Comparison of ENCODE assay signal across 18 cellular contexts in the genomic region with DNA sequence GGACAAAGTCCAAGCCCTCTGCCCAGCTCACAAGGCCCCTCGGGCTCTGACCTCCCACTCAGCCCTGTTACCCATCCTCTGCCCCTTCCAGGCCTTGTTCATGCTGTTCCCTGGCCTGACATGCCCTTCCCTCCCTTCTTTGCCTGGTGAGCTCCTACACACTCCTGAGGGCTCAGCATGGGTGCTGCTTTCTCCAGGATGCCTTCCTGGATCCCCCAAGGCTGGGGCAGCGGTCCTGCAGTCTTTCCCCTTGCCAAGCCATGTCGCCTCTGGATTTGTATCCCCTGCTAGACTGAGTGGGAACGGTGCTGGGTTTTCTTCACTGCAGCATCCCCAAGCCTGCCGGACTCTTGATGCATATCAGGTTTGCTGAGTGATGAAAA. TPM values are rescaled to one million over a fixed set of nuclear protein-coding genes. Genes with fewer than 3 reads are reported as not detected.
DNase-seq lines count a peak whose midpoint lies in the region; ATAC-seq and TF ChIP-seq lines count a peak whose summit lies in the region.
"Had no signal": no experiment of that assay in that cellular context is flagged by ENCODE, and none has a peak within 500 bp of the region (broad histone marks: within the 10 kb centered on the region; RNA-seq: fewer than 3 reads in every experiment).

No MANE protein-coding gene starts in this region.

- H3K79me1 ChIP-seq in mesenchymal stem cell (replicated peaks; ENCODE audit: low read length, poor library complexity, severe bottlenecking) = no peaks in the 10 kb centered on the region

- no peak overlapping the region for H3K27ac Mint-ChIP-seq in activated CD8-positive, alpha-beta memory T cell treated with anti-CD3 and anti-CD28 coated beads, Interleukin-2, amount 10 ng/mL, durations not matched to agents 7 days and 5 days
- H3K27ac Mint-ChIP-seq in chondrocyte (ENCODE audit: unreplicated experiment) = no peak overlapping the region
- H3K27ac Mint-ChIP-seq: CD14-positive monocyte; CD4-positive, alpha-beta T cell; GM23338; HFFc6 had no signal

- H3K4me2 ChIP-seq in mesenchymal stem cell (ENCODE audit: low read length, poor library complexity, severe bottlenecking) = no peak overlapping the region
- H3K4me2 ChIP-seq: A549, GM23338 had no signal

- ATAC-seq in activated CD8-positive, alpha-beta memory T cell treated with anti-CD3 and anti-CD28 coated beads, Interleukin-2, amount 10 ng/mL, durations not matched to agents 7 days and 5 days = peak; percentile 16
- ATAC-seq in HG03521 (IDR thresholded peaks at IDR 0.05; ENCODE audit: unreplicated experiment) (no peak), GM21576 (IDR thresholded peaks at IDR 0.05; ENCODE audit: unreplicated experiment) (no peak)

- H3K4me3 ChIP-seq in mesenchymal stem cell (ENCODE audit: insufficient read depth in 1 of 2, low read depth in 1 of 2, low read length in 2 of 2) = no peak overlapping the region
- H3K4me3 ChIP-seq: A549; BLaER1 treated with 17β-estradiol and CSF1 and Interleukin-3, amounts not matched to agents 10 nM and 100 nM; GM12878; GM23338; HAP-1 had no signal

- no peak overlapping the region for H3K4ac ChIP-seq in mesenchymal stem cell (ENCODE audit: low read depth in 1 of 2, low read length in 2 of 2)

- H3K9me3 Mint-ChIP-seq in activated CD8-positive, alpha-beta memory T cell treated with anti-CD3 and anti-CD28 coated beads, Interleukin-2, amount 10 ng/mL, durations not matched to agents 7 days and 5 days (ENCODE audit: low read depth) = no peaks in the 10 kb centered on the region
- no peaks in the 10 kb centered on the region for H3K9me3 Mint-ChIP-seq in chondrocyte (ENCODE audit: low read depth)
- H3K9me3 Mint-ChIP-seq: CD14-positive monocyte; CD4-positive, alpha-beta T cell; CD8-positive, alpha-beta memory T cell; GM23338; HFFc6 had no signal

- no peak for DNase-seq in activated CD8-positive, alpha-beta memory T cell treated with anti-CD3 and anti-CD28 coated beads, Interleukin-2, amount 10 ng/mL, durations not matched to agents 7 days and 5 days
- DNase-seq in activated CD8-positive, alpha-beta memory T cell treated with anti-CD3 and anti-CD28 coated beads, Interleukin-2, amount 50 U/mL, for 48 hours = no peak
- DNase-seq in chondrocyte (ENCODE audit: low spot score) = peak; percentile 49
- no peak for DNase-seq in mesenchymal stem cell
- no peak for DNase-seq in activated naive CD4-positive, alpha-beta T cell (lab: John Stamatoyannopoulos, UW)
- DNase-seq: DMS79 had no signal

- no peak overlapping the region for H3K9ac ChIP-seq in mesenchymal stem cell (ENCODE audit: low read length)
- H3K9ac ChIP-seq: BLaER1 treated with 17β-estradiol and CSF1 and Interleukin-3, amounts not matched to agents 10 nM and 100 nM had no signal

- H2BK15ac ChIP-seq in mesenchymal stem cell (ENCODE audit: low read depth, poor library complexity, severe bottlenecking) = no peak overlapping the region

- WGBS in mesenchymal stem cell = 66% methylated on average over 5 of the region's 5 CpGs

- no peak overlapping the region for H3K4me3 Mint-ChIP-seq in activated CD8-positive, alpha-beta memory T cell treated with anti-CD3 and anti-CD28 coated beads, Interleukin-2, amount 10 ng/mL, durations not matched to agents 7 days and 5 days
- no peak overlapping the region for H3K4me3 Mint-ChIP-seq in chondrocyte (ENCODE audit: unreplicated experiment)
- H3K4me3 Mint-ChIP-seq: CD14-positive monocyte; CD4-positive, alpha-beta T cell; CD8-positive, alpha-beta memory T cell; GM23338; HFFc6 had no signal

- no peaks in the 10 kb centered on the region for H3K36me3 ChIP-seq in mesenchymal stem cell (ENCODE audit: control insufficient read depth in 1 of 2, insufficient read depth in 2 of 2, low read depth in 1 of 2, low read length in 2 of 2)
- H3K36me3 ChIP-seq: BE2C; BLaER1 treated with 17β-estradiol and CSF1 and Interleukin-3, amounts not matched to agents 10 nM and 100 nM; HAP-1 had no signal

- no peak overlapping the region for H2BK120ac ChIP-seq in mesenchymal stem cell (ENCODE audit: low read depth, low read length)

- H3K14ac ChIP-seq in mesenchymal stem cell (ENCODE audit: low read length in 2 of 2) = no peak overlapping the region

- H3K18ac ChIP-seq in mesenchymal stem cell (ENCODE audit: low read depth in 1 of 2, low read length in 2 of 2) = no peak overlapping the region

- H2BK12ac ChIP-seq in mesenchymal stem cell (ENCODE audit: low read length in 2 of 2) = no peak overlapping the region

- H2BK5ac ChIP-seq in mesenchymal stem cell (ENCODE audit: low read depth, low read length, poor library complexity, severe bottlenecking) = no peak overlapping the region

- H3K23ac ChIP-seq in mesenchymal stem cell (ENCODE audit: low read length in 2 of 2) = no peak overlapping the region

- peak overlapping the region; percentile 62 for H4K91ac ChIP-seq in mesenchymal stem cell (ENCODE audit: low read length)

- H3K27ac ChIP-seq in mesenchymal stem cell (ENCODE audit: low read length, poor library complexity, severe bottlenecking) = no peak overlapping the region
- H3K27ac ChIP-seq: A549 had no signal

- no peak overlapping the region for H2AFZ ChIP-seq in mesenchymal stem cell (ENCODE audit: low read depth, low read length)
- H2AFZ ChIP-seq: GM23338 had no signal

- peak overlapping the region; percentile 22 for H2AK5ac ChIP-seq in mesenchymal stem cell (ENCODE audit: low read length, severe bottlenecking)

- H3K4me1 ChIP-seq in mesenchymal stem cell (ENCODE audit: control insufficient read depth, insufficient read depth, low read depth, low read length) = peaks cover 3% of the 10 kb centered on the region
- H3K4me1 ChIP-seq: A549, BE2C, HAP-1 had no signal

- peaks cover 3% of the 10 kb centered on the region for H3K27me3 Mint-ChIP-seq in activated CD8-positive, alpha-beta memory T cell treated with anti-CD3 and anti-CD28 coated beads, Interleukin-2, amount 10 ng/mL, durations not matched to agents 7 days and 5 days
- H3K27me3 Mint-ChIP-seq in chondrocyte (ENCODE audit: low read depth) = no peaks in the 10 kb centered on the region

- peaks cover 6 to 12% of the 10 kb centered on the region in 2 experiments for H3K27me3 ChIP-seq in mesenchymal stem cell (ENCODE audit: control insufficient read depth in 1 of 2, insufficient read depth in 1 of 2, low read length in 2 of 2)
- H3K27me3 ChIP-seq: BE2C had no signal

- TF ChIP-seq CTCF in chondrocyte (IDR thresholded peaks at IDR 0.05) = no peak

- no peaks in the 10 kb centered on the region for H3K36me3 Mint-ChIP-seq in activated CD8-positive, alpha-beta memory T cell treated with anti-CD3 and anti-CD28 coated beads, Interleukin-2, amount 10 ng/mL, durations not matched to agents 7 days and 5 days
- no peaks in the 10 kb centered on the region for H3K36me3 Mint-ChIP-seq in chondrocyte (ENCODE audit: low read depth)
- H3K36me3 Mint-ChIP-seq: CD14-positive monocyte; CD8-positive, alpha-beta memory T cell had no signal

- no peaks in the 10 kb centered on the region for H3K9me3 ChIP-seq in mesenchymal stem cell (ENCODE audit: control insufficient read depth, low read length)
- H3K9me3 ChIP-seq: A549; BE2C; BLaER1 treated with 17β-estradiol and CSF1 and Interleukin-3, amounts not matched to agents 10 nM and 100 nM; HAP-1 had no signal

- H3K4me1 Mint-ChIP-seq in activated CD8-positive, alpha-beta memory T cell treated with anti-CD3 and anti-CD28 coated beads, Interleukin-2, amount 10 ng/mL, durations not matched to agents 7 days and 5 days = no peaks in the 10 kb centered on the region
- H3K4me1 Mint-ChIP-seq in chondrocyte (ENCODE audit: low read depth) = peaks cover 8% of the 10 kb centered on the region
- H3K4me1 Mint-ChIP-seq: CD14-positive monocyte had no signal

- H4K8ac ChIP-seq in mesenchymal stem cell (ENCODE audit: low read length) = no peak overlapping the region

- CTCF ChIA-PET in activated CD8-positive, alpha-beta memory T cell treated with anti-CD3 and anti-CD28 coated beads, Interleukin-2, amount 10 ng/mL, durations not matched to agents 7 days and 5 days (lab: Charles Lee) = interaction anchor here (0.5 to 10.1 kb wide), 29 partner anchors 8 to 1661 kb away, joined by 3 to 163 read pairs (median 4); a partner anchor contains a TSS

RNA-seq across cellular contexts. Expression of a gene that starts 35.9 kb away (rescaled TPM):
- total RNA-seq in activated CD8-positive, alpha-beta memory T cell treated with anti-CD3 and anti-CD28 coated beads, Interleukin-2, amount 10 ng/mL, durations not matched to agents 7 days and 5 days = not detected
- not detected in 3 replicates for total RNA-seq in chondrocyte
- polyA plus RNA-seq in mesenchymal stem cell (2013, experiment 1 of 2) = not detected
- not detected for polyA plus RNA-seq in mesenchymal stem cell (2013, experiment 2 of 2)
- total RNA-seq: CD4-positive, alpha-beta T cell; CD8-positive, alpha-beta memory T cell; GM12878; GM23338; HFFc6 had no signal
- polyA plus RNA-seq: A549; CD8-positive, alpha-beta memory T cell had no signal

RNA-seq across cellular contexts. Expression of a gene that starts 53.5 kb away (rescaled TPM):
- total RNA-seq in activated CD8-positive, alpha-beta memory T cell treated with anti-CD3 and anti-CD28 coated beads, Interleukin-2, amount 10 ng/mL, durations not matched to agents 7 days and 5 days = not detected
- total RNA-seq in chondrocyte = not detected in 3 replicates
- polyA plus RNA-seq in mesenchymal stem cell (2013, experiment 1 of 2) = not detected
- polyA plus RNA-seq in mesenchymal stem cell (2013, experiment 2 of 2) = not detected
- total RNA-seq: CD4-positive, alpha-beta T cell; CD8-positive, alpha-beta memory T cell; GM12878 had no signal
- polyA plus RNA-seq: CD14-positive monocyte; CD8-positive, alpha-beta memory T cell; GM12878 had no signal
